In genomic region chr19:47109177-47109540, GRCh38 we compare ENCODE assay signal across 8 cellular contexts. TPM values are rescaled to one million over a fixed set of nuclear protein-coding genes. Genes with fewer than 3 reads are reported as not detected.
A peak's percentile ranks its signal among the peaks of the same experiment; 100 is the strongest.
DNase-seq lines count a peak whose midpoint lies in the region; ATAC-seq and TF ChIP-seq lines count a peak whose summit lies in the region.

No MANE protein-coding gene starts in this region.

- H3K9ac ChIP-seq in DND-41 (ENCODE audit: low read depth, low read length), result peak overlapping the region; percentile 100; the same call in 1 of the 2 replicates

- H3K4me3 ChIP-seq in DND-41 (ENCODE audit: low read depth in 1 of 2, low read length in 2 of 2), result no peak overlapping the region
- H3K4me3 ChIP-seq in SJSA1, result no peak overlapping the region
- peak overlapping the region; percentile 94 to 98 (median 96) for H3K4me3 ChIP-seq in esophagus muscularis mucosa
- peak overlapping the region; percentile 97 for H3K4me3 ChIP-seq in psoas muscle

- peaks cover 23% of the 10 kb centered on the region; the same call in 1 of the 2 replicates for H4K20me1 ChIP-seq in DND-41 (ENCODE audit: insufficient read depth, low read length)

- intact Hi-C loops in esophagus muscularis mucosa (cut with DNase I) (no loop called here), psoas muscle (cut with DNase I) (no loop called here)

- peaks cover 79% of the 10 kb centered on the region for H3K79me2 ChIP-seq in DND-41 (ENCODE audit: insufficient read depth, low read length)

- H3K27ac ChIP-seq in DND-41 (ENCODE audit: low read length), result peak overlapping the region; percentile 96; the same call in 1 of the 2 replicates
- peak overlapping the region; percentile 99 for H3K27ac ChIP-seq in SJSA1
- H3K27ac ChIP-seq in esophagus muscularis mucosa (replicated peaks in 1 of 4), result peak overlapping the region; percentile 100
- H3K27ac ChIP-seq in psoas muscle, result peak overlapping the region; percentile 100

- H3K9me3 ChIP-seq in DND-41 (ENCODE audit: insufficient read depth, low read length, severe bottlenecking) (no peaks in the 10 kb centered on the region), SJSA1 (replicated peaks) (no peaks in the 10 kb centered on the region), esophagus muscularis mucosa (no peaks in the 10 kb centered on the region), psoas muscle (no peaks in the 10 kb centered on the region)

- no peak for DNase-seq in DND-41
- DNase-seq in SJSA1 (ENCODE audit: low read depth in 1 of 2, low spot score in 2 of 2), result no peak
- no peak for DNase-seq in esophagus muscularis mucosa (ENCODE audit: extremely low spot score)
- DNase-seq in psoas muscle, result no peak
- DNase-seq in stimulated activated naive CD4-positive, alpha-beta T cell (lab: John Stamatoyannopoulos, UW), result no peak
- no peak for DNase-seq in stimulated activated CD4-positive, alpha-beta T cell treated with anti-CD3 and anti-CD28 coated beads, Interleukin-4, amount 100 ng/mL, for 24 hours
- DNase-seq in NOMO-1 (lab: John Stamatoyannopoulos, UW; ENCODE audit: unreplicated experiment in 2 of 2), result no peak
- no peak for DNase-seq in retina

- H3K4me2 ChIP-seq in DND-41 (ENCODE audit: insufficient read depth, low read length), result peak overlapping the region; percentile 77; the same call in 1 of the 2 replicates

- H3K36me3 ChIP-seq in DND-41 (ENCODE audit: insufficient read depth, low read length) (peaks cover 46% of the 10 kb centered on the region), SJSA1 (peaks cover 59% of the 10 kb centered on the region), esophagus muscularis mucosa (peaks cover 0 to 4% (median 2%) of the 10 kb centered on the region in 4 donors), psoas muscle (ENCODE audit: insufficient read depth in 1 of 2, low read depth in 1 of 2) (no peaks in the 10 kb centered on the region)

- no peak for TF ChIP-seq EP300 in esophagus muscularis mucosa (IDR thresholded peaks at IDR 0.05)

- no peak for TF ChIP-seq POLR2A in esophagus muscularis mucosa (IDR thresholded peaks at IDR 0.05; ENCODE audit: low read depth)

- 26% methylated on average over 2 of the region's 2 CpGs for WGBS in esophagus muscularis mucosa
- 29 to 33% (median 30%) methylated on average over 2 of the region's 2 CpGs for WGBS in psoas muscle, 3 donors

- H2AFZ ChIP-seq in DND-41 (ENCODE audit: low read depth, low read length), result no peak overlapping the region

- H3K27me3 ChIP-seq in DND-41 (ENCODE audit: insufficient read depth, low read length, poor library complexity) (no peaks in the 10 kb centered on the region), SJSA1 (replicated peaks) (no peaks in the 10 kb centered on the region), esophagus muscularis mucosa (no peaks in the 10 kb centered on the region), psoas muscle (ENCODE audit: insufficient read depth in 3 of 3, low read length in 2 of 3) (no peaks in the 10 kb centered on the region)

- no peak for TF ChIP-seq CTCF in DND-41 (IDR thresholded peaks at IDR 0.05; ENCODE audit: borderline replicate concordance, extremely low read depth, low read length, poor library complexity, severe bottlenecking)
- no peak for TF ChIP-seq CTCF in esophagus muscularis mucosa (IDR thresholded peaks at IDR 0.05)
- no peak for TF ChIP-seq CTCF in psoas muscle (IDR thresholded peaks at IDR 0.05)

- ATAC-seq in DND-41 (ENCODE audit: insufficient read depth, low read depth), result no peak
- ATAC-seq in psoas muscle, result no peak

- H3K4me1 ChIP-seq in DND-41 (ENCODE audit: insufficient read depth, low read length) (peaks cover 50% of the 10 kb centered on the region), SJSA1 (replicated peaks) (peaks cover 46% of the 10 kb centered on the region), esophagus muscularis mucosa (peaks cover 41 to 71% (median 67%) of the 10 kb centered on the region in 4 donors), psoas muscle (peaks cover 59% of the 10 kb centered on the region)

RNA-seq across cellular contexts. Expression of gene ZC3H4, which starts 4.4 kb away (rescaled TPM):
- 6.8 and 11.1 TPM in 2 replicates for total RNA-seq in SJSA1 (2014; rRNA removed; shearing (Covaris generic))
- total RNA-seq in esophagus muscularis mucosa, result 10 to 100 TPM; 26.2 to 34.7 (median 30.2) TPM
- total RNA-seq in psoas muscle, result 10 to 100 TPM; 24.3 to 35.8 (median 28.5) TPM
- polyA plus RNA-seq in psoas muscle, result 10 to 100 TPM in 1 of 3 donors, 1 to 10 TPM in 2; 4.4 to 15.2 (median 5.1) TPM

RNA-seq across cellular contexts. Expression of gene SAE1, which starts 21.5 kb away (rescaled TPM):
- total RNA-seq in SJSA1 (2014; rRNA removed; shearing (Covaris generic)), result 321 and 324 TPM in 2 replicates
- total RNA-seq in esophagus muscularis mucosa (100 to 1,000 TPM; 130 to 143 (median 136) TPM), psoas muscle (10 to 100 TPM; 37.8 to 55.8 (median 41.5) TPM)
- polyA plus RNA-seq in psoas muscle, result 10 to 100 TPM; 30.7 to 63.4 (median 62.0) TPM

Comparison
In these comparisons a context has a peak if more than half of its experiments do, and no peak if none do; other contexts are left out.
1. H3K4me3 ChIP-seq: peak in esophagus muscularis mucosa (4 of 4) and psoas muscle (single experiment); none in DND-41 (0 of 2) and SJSA1 (single experiment).
2. Peak in every context shown above with its lines, with median percentiles within 50 percentile points of each other: H3K27ac ChIP-seq.